Comparison of ENCODE assay signal across 24 cellular contexts in genomic region chr6:157706883-157707282, GRCh38.
"Had no signal": no experiment of that assay in that cellular context is flagged by ENCODE, and none has a peak within 500 bp of the region (broad histone marks: within the 10 kb centered on the region; RNA-seq: fewer than 3 reads in every experiment).

No MANE protein-coding gene starts in this region.

- DNase-seq: activated CD8-positive, alpha-beta memory T cell treated with anti-CD3 and anti-CD28 coated beads for 24 hours; activated CD8-positive, alpha-beta memory T cell treated with anti-CD3 and anti-CD28 coated beads, Interleukin-2, amount 50 U/mL, for 4 hours; activated naive CD4-positive, alpha-beta T cell; adrenal gland; cortex of kidney; endodermal cell; esophagus squamous epithelium; foreskin fibroblast; immature natural killer cell; left lung; mammary epithelial cell; midbrain; natural killer cell; stimulated activated CD4-positive, alpha-beta T cell treated with anti-CD3 and anti-CD28 coated beads, Interleukin-2, amount 100 ng/mL, for 48 hours; stimulated activated CD8-positive, alpha-beta memory T cell treated with anti-CD3 and anti-CD28 coated beads, Interleukin-4, amount 100 ng/mL, for 48 hours; stimulated activated naive CD4-positive, alpha-beta T cell had no signal

- H3K4me2 ChIP-seq: hepatocyte had no signal

- H3K4me1 ChIP-seq: ascending aorta, esophagus squamous epithelium, left lung, vagina had no signal

- H3K27me3 Mint-ChIP-seq: activated naive CD8-positive, alpha-beta T cell; activated T-cell treated with anti-CD3 and anti-CD28 coated beads, Interleukin-2, amount 50 U/mL, for 24 hours; type B pancreatic cell had no signal

- H2AFZ ChIP-seq: hepatocyte had no signal

- H3K4me3 Mint-ChIP-seq: activated naive CD8-positive, alpha-beta T cell; activated T-cell treated with anti-CD3 and anti-CD28 coated beads, Interleukin-2, amount 50 U/mL, for 24 hours; endodermal cell; immature natural killer cell; natural killer cell; type B pancreatic cell had no signal

- H3K27ac ChIP-seq: adrenal gland, ascending aorta, esophagus squamous epithelium, hepatocyte, left lung, thoracic aorta, vagina had no signal

- H3K27me3 ChIP-seq: adrenal gland, ascending aorta, esophagus squamous epithelium, hepatocyte, left lung, vagina had no signal

- H3K4me1 Mint-ChIP-seq: immature natural killer cell, natural killer cell had no signal

- ATAC-seq: left lung had no signal

- H3K9me3 ChIP-seq: adrenal gland, ascending aorta, esophagus squamous epithelium, left lung, thoracic aorta, vagina had no signal

- H3K9me3 Mint-ChIP-seq: activated T-cell treated with anti-CD3 and anti-CD28 coated beads, Interleukin-2, amount 50 U/mL, for 24 hours; activated T-helper 2 cell treated with anti-CD3 and anti-CD28 coated beads, Interferon-gamma antibody, Interleukin-2, Interleukin-4, amounts not matched to agents 10 μg/mL and 5 μg/mL and 100 μg/mL, durations not matched to agents 14 hours and 24 hours and 36 hours; immature natural killer cell; natural killer cell had no signal

- H3K27ac Mint-ChIP-seq: activated naive CD8-positive, alpha-beta T cell; activated T-cell treated with anti-CD3 and anti-CD28 coated beads, Interleukin-2, amount 50 U/mL, for 24 hours; activated T-helper 2 cell treated with anti-CD3 and anti-CD28 coated beads, Interferon-gamma antibody, Interleukin-2, Interleukin-4, amounts not matched to agents 10 μg/mL and 5 μg/mL and 100 μg/mL, durations not matched to agents 14 hours and 24 hours and 36 hours; endodermal cell; immature natural killer cell; natural killer cell; type B pancreatic cell had no signal

- H3K4me3 ChIP-seq: adrenal gland, ascending aorta, esophagus squamous epithelium, hepatocyte, left lung, thoracic aorta, vagina had no signal

- H3K36me3 ChIP-seq: adrenal gland, ascending aorta, esophagus squamous epithelium, left lung, thoracic aorta, vagina had no signal

- H3K36me3 Mint-ChIP-seq: activated naive CD8-positive, alpha-beta T cell; immature natural killer cell; natural killer cell; type B pancreatic cell had no signal

- H3K79me2 ChIP-seq: hepatocyte had no signal
